14 cellular contexts compared by ENCODE assay signal in the genomic region with DNA sequence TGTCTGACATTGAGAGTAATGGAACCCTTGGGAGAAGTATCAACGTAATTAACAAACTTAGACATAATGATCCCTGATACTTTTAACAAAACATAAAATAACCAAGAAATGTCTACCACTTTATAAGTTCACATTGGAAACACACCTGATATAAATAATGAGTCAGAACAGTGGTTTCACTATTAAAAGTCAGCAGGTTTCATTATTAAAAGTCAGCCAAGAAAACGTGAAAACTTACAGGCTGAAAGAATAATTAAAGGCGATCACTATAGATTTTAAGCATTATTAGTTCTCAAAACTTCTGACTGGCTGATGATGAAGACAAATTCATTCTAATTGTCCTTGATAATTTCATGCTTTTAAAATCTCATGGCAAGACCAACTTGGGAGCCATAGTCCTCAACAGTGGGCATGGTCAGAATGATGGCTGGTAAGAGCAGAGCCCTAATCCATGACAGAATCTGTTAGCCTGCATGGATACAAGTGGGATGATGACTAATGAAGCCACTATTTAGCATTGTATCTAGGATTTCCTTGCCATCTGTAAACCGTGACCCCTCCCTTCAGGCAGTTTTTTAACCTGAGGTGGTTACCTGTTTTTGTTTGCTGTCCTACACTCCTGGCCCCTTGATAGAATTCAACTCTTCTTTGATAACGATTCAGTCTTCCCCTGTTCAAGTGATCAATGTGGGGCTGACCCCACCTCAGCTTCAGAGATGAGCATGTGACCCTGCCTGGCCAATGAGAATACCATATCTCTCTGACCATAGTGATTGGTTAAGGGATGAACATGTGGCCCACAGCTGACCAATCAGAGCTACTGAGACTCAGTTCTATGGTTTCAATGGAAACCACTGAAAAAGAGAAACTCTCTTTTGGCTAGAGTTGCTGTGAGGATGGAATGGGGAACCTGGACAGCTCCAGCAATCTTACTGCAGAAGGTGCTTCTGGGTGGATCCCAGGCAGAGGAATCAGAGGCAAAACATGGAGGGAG.
DNase-seq lines count a peak whose midpoint lies in the region; ATAC-seq and TF ChIP-seq lines count a peak whose summit lies in the region.
"Had no signal": no experiment of that assay in that cellular context is flagged by ENCODE, and none has a peak within 500 bp of the region (broad histone marks: within the 10 kb centered on the region; RNA-seq: fewer than 3 reads in every experiment).

No MANE protein-coding gene starts in this region.

- CTCF ChIA-PET in activated CD8-positive, alpha-beta memory T cell treated with anti-CD3 and anti-CD28 coated beads, Interleukin-2, amount 10 ng/mL, durations not matched to agents 7 days and 5 days (lab: Charles Lee) = no interaction called here

- H3K27ac Mint-ChIP-seq in activated CD8-positive, alpha-beta memory T cell treated with anti-CD3 and anti-CD28 coated beads, Interleukin-2, amount 10 ng/mL, durations not matched to agents 7 days and 5 days = no peak overlapping the region
- H3K27ac Mint-ChIP-seq: activated CD4-positive, alpha-beta T cell treated with anti-CD3 and anti-CD28 coated beads, Interleukin-2, amount 10 ng/mL, durations not matched to agents 7 days and 5 days; nephron had no signal

- no peaks in the 10 kb centered on the region for H3K27me3 Mint-ChIP-seq in activated CD8-positive, alpha-beta memory T cell treated with anti-CD3 and anti-CD28 coated beads, Interleukin-2, amount 10 ng/mL, durations not matched to agents 7 days and 5 days
- H3K27me3 Mint-ChIP-seq: activated CD4-positive, alpha-beta T cell treated with anti-CD3 and anti-CD28 coated beads, Interleukin-2, amount 10 ng/mL, durations not matched to agents 7 days and 5 days; stimulated activated naive CD8-positive, alpha-beta T cell treated with anti-CD3 and anti-CD28 coated beads, Interleukin-15, amount 100 ng/mL, for 72 hours had no signal

- H3K4me3 ChIP-seq in GM12865 (ENCODE audit: low read depth, low read length) (no peak overlapping the region), brain microvascular endothelial cell (ENCODE audit: low read depth, low read length) (no peak overlapping the region)
- H3K4me3 ChIP-seq: SK-N-MC had no signal

- H3K36me3 ChIP-seq in brain microvascular endothelial cell (replicated peaks) = no peaks in the 10 kb centered on the region

- DNase-seq in GM12865 (ENCODE audit: low read depth) (peak; percentile 33), brain microvascular endothelial cell (no peak), NCI-H446 treated with DMSO at 0.1 percent for 48 hours (lab: John Stamatoyannopoulos, UW) (no peak), activated gamma-delta T cell (lab: John Stamatoyannopoulos, UW) (no peak), SK-N-DZ (ENCODE audit: low spot score) (no peak)
- no peak for DNase-seq in activated CD8-positive, alpha-beta memory T cell treated with anti-CD3 and anti-CD28 coated beads, Interleukin-2, amount 10 ng/mL, durations not matched to agents 7 days and 5 days
- DNase-seq: activated CD4-positive, alpha-beta T cell treated with anti-CD3 and anti-CD28 coated beads, Interleukin-2, amount 10 ng/mL, durations not matched to agents 7 days and 5 days; Karpas-422; stimulated activated naive CD8-positive, alpha-beta T cell treated with anti-CD3 and anti-CD28 coated beads, Interleukin-15, amount 100 ng/mL, for 72 hours had no signal

- no peak for TF ChIP-seq CTCF in GM12865 (IDR thresholded peaks at IDR 0.05; ENCODE audit: insufficient read depth, low read depth, low read length, missing control alignments)
- no peak for TF ChIP-seq CTCF in brain microvascular endothelial cell (IDR thresholded peaks at IDR 0.05; ENCODE audit: low read depth, low read length, missing control alignments)

- peak; percentile 36 for ATAC-seq in GM21390 (IDR thresholded peaks at IDR 0.05; ENCODE audit: unreplicated experiment)
- peak; percentile 43 for ATAC-seq in HG03280 (IDR thresholded peaks at IDR 0.05; ENCODE audit: unreplicated experiment)
- no peak for ATAC-seq in activated CD8-positive, alpha-beta memory T cell treated with anti-CD3 and anti-CD28 coated beads, Interleukin-2, amount 10 ng/mL, durations not matched to agents 7 days and 5 days
- ATAC-seq: stimulated activated naive CD8-positive, alpha-beta T cell treated with anti-CD3 and anti-CD28 coated beads, Interleukin-15, amount 100 ng/mL, for 72 hours had no signal

- H3K9me3 Mint-ChIP-seq in activated CD8-positive, alpha-beta memory T cell treated with anti-CD3 and anti-CD28 coated beads, Interleukin-2, amount 10 ng/mL, durations not matched to agents 7 days and 5 days (ENCODE audit: low read depth) = no peaks in the 10 kb centered on the region
- H3K9me3 Mint-ChIP-seq: activated CD4-positive, alpha-beta T cell treated with anti-CD3 and anti-CD28 coated beads, Interleukin-2, amount 10 ng/mL, durations not matched to agents 7 days and 5 days; stimulated activated naive CD8-positive, alpha-beta T cell treated with anti-CD3 and anti-CD28 coated beads, Interleukin-15, amount 100 ng/mL, for 72 hours had no signal

- no peak overlapping the region for H3K4me3 Mint-ChIP-seq in activated CD8-positive, alpha-beta memory T cell treated with anti-CD3 and anti-CD28 coated beads, Interleukin-2, amount 10 ng/mL, durations not matched to agents 7 days and 5 days
- H3K4me3 Mint-ChIP-seq: activated CD4-positive, alpha-beta T cell treated with anti-CD3 and anti-CD28 coated beads, Interleukin-2, amount 10 ng/mL, durations not matched to agents 7 days and 5 days; nephron; stimulated activated naive CD8-positive, alpha-beta T cell treated with anti-CD3 and anti-CD28 coated beads, Interleukin-15, amount 100 ng/mL, for 72 hours had no signal

- peak overlapping the region; percentile 70 for H3K27ac ChIP-seq in brain microvascular endothelial cell
- H3K27ac ChIP-seq: SK-N-MC had no signal

- H3K27me3 ChIP-seq in brain microvascular endothelial cell (replicated peaks) = no peaks in the 10 kb centered on the region

- H3K36me3 Mint-ChIP-seq in activated CD8-positive, alpha-beta memory T cell treated with anti-CD3 and anti-CD28 coated beads, Interleukin-2, amount 10 ng/mL, durations not matched to agents 7 days and 5 days = no peaks in the 10 kb centered on the region
- H3K36me3 Mint-ChIP-seq: activated naive CD4-positive, alpha-beta T cell treated with anti-CD3 and anti-CD28 coated beads, Interleukin-2, amount 50 U/mL, for 72 hours had no signal

- H3K4me1 Mint-ChIP-seq in activated CD8-positive, alpha-beta memory T cell treated with anti-CD3 and anti-CD28 coated beads, Interleukin-2, amount 10 ng/mL, durations not matched to agents 7 days and 5 days = no peaks in the 10 kb centered on the region
- H3K4me1 Mint-ChIP-seq: activated CD4-positive, alpha-beta T cell treated with anti-CD3 and anti-CD28 coated beads, Interleukin-2, amount 10 ng/mL, durations not matched to agents 7 days and 5 days; nephron; stimulated activated naive CD8-positive, alpha-beta T cell treated with anti-CD3 and anti-CD28 coated beads, Interleukin-15, amount 100 ng/mL, for 72 hours had no signal

- in situ Hi-C loops in brain microvascular endothelial cell (cut with HindIII; ENCODE audit: low pct_ligation_motif_present, low sequenced_read_pairs) = no loop called here
